ENCODE assay signal across 12 cellular contexts in the genomic region with DNA sequence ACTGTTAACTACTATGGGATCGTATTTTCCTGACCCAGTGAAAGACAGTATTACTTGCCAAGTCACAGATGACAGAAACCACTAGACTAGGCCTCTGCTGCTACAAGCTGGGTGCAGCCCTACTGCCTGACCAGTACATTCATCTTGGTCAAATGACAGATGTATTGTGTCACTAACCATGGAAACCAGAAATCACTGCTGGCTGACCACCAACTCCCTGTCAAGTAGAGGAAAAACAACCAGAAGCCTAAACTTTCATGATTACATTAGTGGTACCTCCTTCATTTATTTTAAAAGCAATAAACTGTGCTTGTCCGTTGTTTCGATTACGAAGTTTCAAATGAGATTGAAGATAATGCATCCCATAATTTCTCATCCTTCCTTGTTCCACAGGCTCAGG.
DNase-seq lines count a peak whose midpoint lies in the region; TF ChIP-seq lines count a peak whose summit lies in the region.
"Had no signal": no experiment of that assay in that cellular context is flagged by ENCODE, and none has a peak within 500 bp of the region (broad histone marks: within the 10 kb centered on the region; RNA-seq: fewer than 3 reads in every experiment).

No MANE protein-coding gene starts in this region.

- no peak overlapping the region for H3K4me3 ChIP-seq in endodermal cell (ENCODE audit: low read length)
- H3K4me3 ChIP-seq in SJCRH30 = no peak overlapping the region

- H3K4me1 Mint-ChIP-seq in endodermal cell (no peaks in the 10 kb centered on the region), type B pancreatic cell (ENCODE audit: unreplicated experiment) (peaks cover 35% of the 10 kb centered on the region)

- no peaks in the 10 kb centered on the region for H3K9me3 Mint-ChIP-seq in endodermal cell
- H3K9me3 Mint-ChIP-seq in type B pancreatic cell = no peaks in the 10 kb centered on the region
- H3K9me3 Mint-ChIP-seq: WTC11 had no signal

- H3K27me3 Mint-ChIP-seq in endodermal cell (ENCODE audit: insufficient read depth) (no peaks in the 10 kb centered on the region), type B pancreatic cell (no peaks in the 10 kb centered on the region)

- WGBS in endodermal cell (ENCODE audit: insufficient coverage in 1 of 2, insufficient read length in 1 of 2), 2 experiments = 78 to 97% methylated on average over 4 of the region's 4 CpGs

- no peaks in the 10 kb centered on the region for H3K36me3 Mint-ChIP-seq in endodermal cell (ENCODE audit: low read depth)
- H3K36me3 Mint-ChIP-seq in type B pancreatic cell = peaks cover 4% of the 10 kb centered on the region
- H3K36me3 Mint-ChIP-seq: WTC11 had no signal

- H3K36me3 ChIP-seq in endodermal cell (ENCODE audit: control insufficient read depth, insufficient read depth, low read length) (no peaks in the 10 kb centered on the region), SJCRH30 (no peaks in the 10 kb centered on the region)

- H3K4me1 ChIP-seq in endodermal cell (ENCODE audit: control insufficient read depth, insufficient read depth, low read length) = no peaks in the 10 kb centered on the region
- no peaks in the 10 kb centered on the region for H3K4me1 ChIP-seq in SJCRH30

- H3K27ac ChIP-seq in endodermal cell (ENCODE audit: low read depth, low read length) = peak overlapping the region; percentile 36
- no peak overlapping the region for H3K27ac ChIP-seq in SJCRH30
- H3K27ac ChIP-seq: 22Rv1 had no signal

- no peak overlapping the region for H3K9ac ChIP-seq in endodermal cell (ENCODE audit: extremely low read depth, low read length, poor library complexity, severe bottlenecking)

- H3K9me3 ChIP-seq in endodermal cell (ENCODE audit: control insufficient read depth, low read length) = no peaks in the 10 kb centered on the region
- no peaks in the 10 kb centered on the region for H3K9me3 ChIP-seq in SJCRH30 (replicated peaks)

- H3K27me3 ChIP-seq in endodermal cell (ENCODE audit: control insufficient read depth, insufficient read depth, low read length, poor library complexity, severe bottlenecking) (no peaks in the 10 kb centered on the region), SJCRH30 (no peaks in the 10 kb centered on the region)

- H3K4me3 Mint-ChIP-seq in endodermal cell (no peak overlapping the region), type B pancreatic cell (peak overlapping the region; percentile 33)
- H3K4me3 Mint-ChIP-seq: WTC11 had no signal

- H3K27ac Mint-ChIP-seq in endodermal cell (no peak overlapping the region), type B pancreatic cell (no peak overlapping the region)
- H3K27ac Mint-ChIP-seq: WTC11 had no signal

- DNase-seq in DMS 273 (lab: John Stamatoyannopoulos, UW; ENCODE audit: unreplicated experiment) (peak; percentile 35), DMS 273 treated with DMSO at 0.1 percent for 48 hours (lab: John Stamatoyannopoulos, UW) (no peak), endodermal cell (no peak), lung microvascular endothelial cell (ENCODE audit: low read depth in 2 of 2) (peak; percentile 11 to 28), type B pancreatic cell (ENCODE audit: extremely low spot score, unreplicated experiment) (no peak), SJCRH30 (no peak), DMS79 (lab: John Stamatoyannopoulos, UW) (no peak), HuH-7.5 (ENCODE audit: low spot score) (no peak)
- DNase-seq: NCI-H774; stimulated activated CD4-positive, alpha-beta T cell treated with anti-CD3 and anti-CD28 coated beads, Interleukin-1b, Interleukin-23, amount 100 ng/mL, for 48 hours had no signal

- TF ChIP-seq CTCF in endodermal cell (conservative IDR thresholded peaks at IDR 0.05) = no peak
- no peak for TF ChIP-seq CTCF in type B pancreatic cell (conservative IDR thresholded peaks at IDR 0.05)

Comparison
In these comparisons a context has a peak if more than half of its experiments do, and no peak if none do; other contexts are left out.
1. DNase-seq: peak in DMS 273 (single experiment) and lung microvascular endothelial cell (2 of 2); none in DMS 273 treated with DMSO at 0.1 percent for 48 hours (single experiment), endodermal cell (single experiment), type B pancreatic cell (single experiment), SJCRH30 (0 of 2), DMS79 (single experiment) and HuH-7.5 (single experiment).